In the genomic region with DNA sequence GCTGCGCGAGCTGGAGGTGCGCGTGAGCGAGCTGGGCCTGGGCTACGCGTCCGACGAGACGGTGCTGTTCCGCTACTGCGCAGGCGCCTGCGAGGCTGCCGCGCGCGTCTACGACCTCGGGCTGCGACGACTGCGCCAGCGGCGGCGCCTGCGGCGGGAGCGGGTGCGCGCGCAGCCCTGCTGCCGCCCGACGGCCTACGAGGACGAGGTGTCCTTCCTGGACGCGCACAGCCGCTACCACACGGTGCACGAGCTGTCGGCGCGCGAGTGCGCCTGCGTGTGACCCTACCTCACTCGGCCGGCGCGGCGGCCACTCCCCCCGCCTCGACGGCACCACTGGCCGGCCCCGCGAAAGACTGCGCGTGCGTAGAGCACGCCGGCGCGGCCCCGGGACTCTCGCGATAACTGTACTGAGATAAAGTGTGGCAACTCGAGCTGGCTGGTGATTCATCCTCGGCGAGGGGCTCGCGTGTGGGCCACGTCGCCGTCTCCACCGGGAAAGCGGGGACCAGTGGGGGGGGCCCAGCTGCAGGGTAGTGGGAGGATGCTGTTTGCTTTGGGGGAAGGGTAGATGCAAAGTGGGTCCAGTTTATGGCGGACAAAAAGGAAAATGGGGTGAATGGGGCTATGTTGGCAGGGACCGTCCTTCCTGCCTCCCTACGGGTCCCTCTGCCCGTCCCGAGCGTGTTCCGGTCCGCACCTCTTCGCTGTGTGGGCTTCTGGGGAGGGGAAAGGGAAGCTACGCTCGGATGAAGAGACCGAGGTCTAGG, we compare ENCODE assay signal across 1 cellular context.
TF ChIP-seq lines count a peak whose summit lies in the region.

No MANE protein-coding gene starts in this region.

TF ChIP-seq in K562, 482 proteins besides CTCF, POLR2A, EP300 and RAD21 (continued from another document and continues in another):
- TF ChIP-seq, protein P1, sequence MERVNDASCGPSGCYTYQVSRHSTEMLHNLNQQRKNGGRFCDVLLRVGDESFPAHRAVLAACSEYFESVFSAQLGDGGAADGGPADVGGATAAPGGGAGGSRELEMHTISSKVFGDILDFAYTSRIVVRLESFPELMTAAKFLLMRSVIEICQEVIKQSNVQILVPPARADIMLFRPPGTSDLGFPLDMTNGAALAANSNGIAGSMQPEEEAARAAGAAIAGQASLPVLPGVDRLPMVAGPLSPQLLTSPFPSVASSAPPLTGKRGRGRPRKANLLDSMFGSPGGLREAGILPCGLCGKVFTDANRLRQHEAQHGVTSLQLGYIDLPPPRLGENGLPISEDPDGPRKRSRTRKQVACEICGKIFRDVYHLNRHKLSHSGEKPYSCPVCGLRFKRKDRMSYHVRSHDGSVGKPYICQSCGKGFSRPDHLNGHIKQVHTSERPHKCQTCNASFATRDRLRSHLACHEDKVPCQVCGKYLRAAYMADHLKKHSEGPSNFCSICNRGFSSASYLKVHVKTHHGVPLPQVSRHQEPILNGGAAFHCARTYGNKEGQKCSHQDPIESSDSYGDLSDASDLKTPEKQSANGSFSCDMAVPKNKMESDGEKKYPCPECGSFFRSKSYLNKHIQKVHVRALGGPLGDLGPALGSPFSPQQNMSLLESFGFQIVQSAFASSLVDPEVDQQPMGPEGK (CRISPR knock-in tag; IDR thresholded peaks at IDR 0.05; ENCODE audit: borderline replicate concordance): 0 out of 2 replicates have a peak, but pooled peaks have one; percentile 56
- TF ChIP-seq ZNF274 (IDR thresholded peaks at IDR 0.05; ENCODE audit: borderline replicate concordance, low read depth, low read length): no peak
- TF ChIP-seq GATAD2B (IDR thresholded peaks at IDR 0.05; ENCODE audit: borderline replicate concordance): 0 out of 2 replicates have a peak, but pooled peaks have one; percentile 55
- TF ChIP-seq CEBPG (CRISPR knock-in tag; IDR thresholded peaks at IDR 0.05): peak; percentile 79
- peak; percentile 50 to 72; a peak in 3 of 4 replicates for TF ChIP-seq CEBPG (tag; conservative IDR thresholded peaks at IDR 0.05 in 1 of 2, IDR thresholded peaks at IDR 0.05 in 1 of 2)
- TF ChIP-seq HDAC2 (IDR thresholded peaks at IDR 0.05): peak; percentile 63
- TF ChIP-seq, protein P2, sequence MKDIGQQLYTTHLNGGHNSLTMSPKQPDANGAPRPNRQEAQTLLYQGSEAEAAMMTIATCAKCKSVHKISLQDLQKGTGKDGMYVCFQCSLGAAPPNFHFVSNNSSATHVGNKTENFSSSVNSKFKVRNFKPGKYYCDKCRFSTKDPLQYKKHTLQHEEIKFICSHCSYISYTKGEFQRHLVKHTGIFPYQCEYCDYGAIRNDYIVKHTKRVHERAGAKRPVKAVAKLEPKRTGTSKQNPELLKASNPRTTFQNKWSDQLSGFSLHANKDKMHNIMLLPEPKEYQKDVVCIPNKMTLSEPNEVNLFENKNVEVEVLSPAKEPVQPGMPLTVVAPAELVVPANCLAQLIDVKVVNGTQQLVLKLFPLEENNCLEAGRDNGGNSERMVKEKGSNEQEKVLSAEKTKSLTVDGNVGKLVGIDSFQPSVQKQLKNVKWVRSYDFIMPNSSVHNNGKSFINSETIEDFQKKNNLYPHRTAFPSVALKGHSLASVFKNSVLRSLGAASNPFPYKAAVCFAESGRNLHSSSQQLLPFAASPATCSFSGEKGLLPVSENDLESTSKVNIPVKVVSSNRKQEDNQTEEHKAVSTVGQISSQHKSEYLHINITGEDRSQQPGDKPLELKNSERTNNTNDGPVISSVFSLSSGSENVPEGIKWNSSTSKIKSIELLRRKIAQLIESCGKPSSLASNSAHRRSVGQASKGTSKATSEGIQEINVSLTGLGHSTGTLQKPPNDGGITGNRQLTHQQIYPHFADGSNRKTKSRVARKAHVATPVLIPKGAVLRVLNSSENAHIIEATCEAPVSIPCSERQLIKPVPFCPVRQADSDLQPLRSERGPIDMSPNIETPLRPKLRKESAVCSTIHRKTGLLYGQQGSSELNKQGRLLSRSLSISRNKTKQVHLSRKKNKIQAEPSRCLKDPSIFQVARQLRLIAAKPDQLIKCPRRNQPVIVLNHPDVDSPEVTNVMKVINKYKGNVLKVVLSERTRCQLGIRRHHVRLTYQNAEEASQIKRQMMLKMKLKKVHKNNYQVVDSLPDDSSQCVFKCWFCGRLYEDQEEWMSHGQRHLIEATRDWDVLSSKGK (CRISPR knock-in tag; IDR thresholded peaks at IDR 0.05): no peak
- 0 out of 2 replicates have a peak, but pooled peaks have one; percentile 62 for TF ChIP-seq ZNF830 (CRISPR knock-in tag; IDR thresholded peaks at IDR 0.05)
- peak; percentile 99 for TF ChIP-seq SUPT5H (IDR thresholded peaks at IDR 0.05)
- TF ChIP-seq, protein P3, sequence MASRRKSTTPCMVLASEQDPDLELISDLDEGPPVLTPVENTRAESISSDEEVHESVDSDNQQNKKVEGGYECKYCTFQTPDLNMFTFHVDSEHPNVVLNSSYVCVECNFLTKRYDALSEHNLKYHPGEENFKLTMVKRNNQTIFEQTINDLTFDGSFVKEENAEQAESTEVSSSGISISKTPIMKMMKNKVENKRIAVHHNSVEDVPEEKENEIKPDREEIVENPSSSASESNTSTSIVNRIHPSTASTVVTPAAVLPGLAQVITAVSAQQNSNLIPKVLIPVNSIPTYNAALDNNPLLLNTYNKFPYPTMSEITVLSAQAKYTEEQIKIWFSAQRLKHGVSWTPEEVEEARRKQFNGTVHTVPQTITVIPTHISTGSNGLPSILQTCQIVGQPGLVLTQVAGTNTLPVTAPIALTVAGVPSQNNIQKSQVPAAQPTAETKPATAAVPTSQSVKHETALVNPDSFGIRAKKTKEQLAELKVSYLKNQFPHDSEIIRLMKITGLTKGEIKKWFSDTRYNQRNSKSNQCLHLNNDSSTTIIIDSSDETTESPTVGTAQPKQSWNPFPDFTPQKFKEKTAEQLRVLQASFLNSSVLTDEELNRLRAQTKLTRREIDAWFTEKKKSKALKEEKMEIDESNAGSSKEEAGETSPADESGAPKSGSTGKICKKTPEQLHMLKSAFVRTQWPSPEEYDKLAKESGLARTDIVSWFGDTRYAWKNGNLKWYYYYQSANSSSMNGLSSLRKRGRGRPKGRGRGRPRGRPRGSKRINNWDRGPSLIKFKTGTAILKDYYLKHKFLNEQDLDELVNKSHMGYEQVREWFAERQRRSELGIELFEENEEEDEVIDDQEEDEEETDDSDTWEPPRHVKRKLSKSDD (conservative IDR thresholded peaks at IDR 0.05; ENCODE audit: low read length): 0 out of 2 replicates have a peak, but pooled peaks have one; percentile 90
- peak; percentile 56; the same call in 1 of the 2 replicates for TF ChIP-seq ZNF143 (CRISPR knock-in tag; IDR thresholded peaks at IDR 0.05)
- TF ChIP-seq SAP30 (IDR thresholded peaks at IDR 0.05; ENCODE audit: borderline replicate concordance, insufficient read depth, low read depth, low read length, poor library complexity, severe bottlenecking): peak; percentile 56
- no peak for TF ChIP-seq ADNP (tag; IDR thresholded peaks at IDR 0.05)
- TF ChIP-seq NONO (IDR thresholded peaks at IDR 0.05; ENCODE audit: low read depth in 2 of 2, low read length in 1 of 2): peak; percentile 87 to 92
- TF ChIP-seq JUND (IDR thresholded peaks at IDR 0.05; ENCODE audit: borderline replicate concordance, low read depth, low read length): peak; percentile 98
- TF ChIP-seq JUND (tag; IDR thresholded peaks at IDR 0.05; ENCODE audit: borderline replicate concordance, low read depth, low read length): peak; percentile 93; the same call in 2 of the 3 replicates
- TF ChIP-seq, protein P4, sequence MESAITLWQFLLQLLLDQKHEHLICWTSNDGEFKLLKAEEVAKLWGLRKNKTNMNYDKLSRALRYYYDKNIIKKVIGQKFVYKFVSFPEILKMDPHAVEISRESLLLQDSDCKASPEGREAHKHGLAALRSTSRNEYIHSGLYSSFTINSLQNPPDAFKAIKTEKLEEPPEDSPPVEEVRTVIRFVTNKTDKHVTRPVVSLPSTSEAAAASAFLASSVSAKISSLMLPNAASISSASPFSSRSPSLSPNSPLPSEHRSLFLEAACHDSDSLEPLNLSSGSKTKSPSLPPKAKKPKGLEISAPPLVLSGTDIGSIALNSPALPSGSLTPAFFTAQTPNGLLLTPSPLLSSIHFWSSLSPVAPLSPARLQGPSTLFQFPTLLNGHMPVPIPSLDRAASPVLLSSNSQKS (CRISPR knock-in tag; IDR thresholded peaks at IDR 0.05): no peak
- TF ChIP-seq, protein P5, sequence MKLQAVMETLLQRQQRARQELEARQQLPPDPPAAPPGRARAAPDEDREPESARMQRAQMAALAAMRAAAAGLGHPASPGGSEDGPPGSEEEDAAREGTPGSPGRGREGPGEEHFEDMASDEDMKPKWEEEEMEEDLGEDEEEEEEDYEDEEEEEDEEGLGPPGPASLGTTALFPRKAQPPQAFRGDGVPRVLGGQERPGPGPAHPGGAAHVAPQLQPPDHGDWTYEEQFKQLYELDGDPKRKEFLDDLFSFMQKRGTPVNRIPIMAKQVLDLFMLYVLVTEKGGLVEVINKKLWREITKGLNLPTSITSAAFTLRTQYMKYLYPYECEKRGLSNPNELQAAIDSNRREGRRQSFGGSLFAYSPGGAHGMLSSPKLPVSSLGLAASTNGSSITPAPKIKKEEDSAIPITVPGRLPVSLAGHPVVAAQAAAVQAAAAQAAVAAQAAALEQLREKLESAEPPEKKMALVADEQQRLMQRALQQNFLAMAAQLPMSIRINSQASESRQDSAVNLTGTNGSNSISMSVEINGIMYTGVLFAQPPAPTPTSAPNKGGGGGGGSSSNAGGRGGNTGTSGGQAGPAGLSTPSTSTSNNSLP (IDR thresholded peaks at IDR 0.05; ENCODE audit: borderline replicate concordance, low read depth, low read length): no peak
- TF ChIP-seq RCOR1 (IDR thresholded peaks at IDR 0.05; ENCODE audit: borderline replicate concordance in 1 of 2, low read depth in 2 of 2, low read length in 2 of 2): peak; percentile 16 to 39; a peak in 2 of 4 replicates
- peak; percentile 56; the same call in 1 of the 2 replicates for TF ChIP-seq E2F3 (CRISPR knock-in tag; IDR thresholded peaks at IDR 0.05)
- TF ChIP-seq SMARCE1 (IDR thresholded peaks at IDR 0.05): peak; percentile 90
- TF ChIP-seq MEIS2 (IDR thresholded peaks at IDR 0.05; ENCODE audit: partially characterized antibody): peak; percentile 94
- TF ChIP-seq, protein P6, sequence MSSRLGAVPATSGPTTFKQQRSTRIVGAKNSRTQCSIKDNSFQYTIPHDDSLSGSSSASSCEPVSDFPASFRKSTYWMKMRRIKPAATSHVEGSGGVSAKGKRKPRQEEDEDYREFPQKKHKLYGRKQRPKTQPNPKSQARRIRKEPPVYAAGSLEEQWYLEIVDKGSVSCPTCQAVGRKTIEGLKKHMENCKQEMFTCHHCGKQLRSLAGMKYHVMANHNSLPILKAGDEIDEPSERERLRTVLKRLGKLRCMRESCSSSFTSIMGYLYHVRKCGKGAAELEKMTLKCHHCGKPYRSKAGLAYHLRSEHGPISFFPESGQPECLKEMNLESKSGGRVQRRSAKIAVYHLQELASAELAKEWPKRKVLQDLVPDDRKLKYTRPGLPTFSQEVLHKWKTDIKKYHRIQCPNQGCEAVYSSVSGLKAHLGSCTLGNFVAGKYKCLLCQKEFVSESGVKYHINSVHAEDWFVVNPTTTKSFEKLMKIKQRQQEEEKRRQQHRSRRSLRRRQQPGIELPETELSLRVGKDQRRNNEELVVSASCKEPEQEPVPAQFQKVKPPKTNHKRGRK (tag; IDR thresholded peaks at IDR 0.05): no peak
- no peak for TF ChIP-seq HDAC8 (tag; IDR thresholded peaks at IDR 0.05)
- TF ChIP-seq ZNF3 (CRISPR knock-in tag; IDR thresholded peaks at IDR 0.05): no peak
- no peak for TF ChIP-seq CBFB (CRISPR knock-in tag; IDR thresholded peaks at IDR 0.05)
- no peak; the same call in 1 of the 2 replicates for TF ChIP-seq C11orf30 (IDR thresholded peaks at IDR 0.05; ENCODE audit: low read depth)
- TF ChIP-seq, protein P7, sequence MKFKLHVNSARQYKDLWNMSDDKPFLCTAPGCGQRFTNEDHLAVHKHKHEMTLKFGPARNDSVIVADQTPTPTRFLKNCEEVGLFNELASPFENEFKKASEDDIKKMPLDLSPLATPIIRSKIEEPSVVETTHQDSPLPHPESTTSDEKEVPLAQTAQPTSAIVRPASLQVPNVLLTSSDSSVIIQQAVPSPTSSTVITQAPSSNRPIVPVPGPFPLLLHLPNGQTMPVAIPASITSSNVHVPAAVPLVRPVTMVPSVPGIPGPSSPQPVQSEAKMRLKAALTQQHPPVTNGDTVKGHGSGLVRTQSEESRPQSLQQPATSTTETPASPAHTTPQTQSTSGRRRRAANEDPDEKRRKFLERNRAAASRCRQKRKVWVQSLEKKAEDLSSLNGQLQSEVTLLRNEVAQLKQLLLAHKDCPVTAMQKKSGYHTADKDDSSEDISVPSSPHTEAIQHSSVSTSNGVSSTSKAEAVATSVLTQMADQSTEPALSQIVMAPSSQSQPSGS (CRISPR knock-in tag; IDR thresholded peaks at IDR 0.05): no peak
- TF ChIP-seq, protein P8, sequence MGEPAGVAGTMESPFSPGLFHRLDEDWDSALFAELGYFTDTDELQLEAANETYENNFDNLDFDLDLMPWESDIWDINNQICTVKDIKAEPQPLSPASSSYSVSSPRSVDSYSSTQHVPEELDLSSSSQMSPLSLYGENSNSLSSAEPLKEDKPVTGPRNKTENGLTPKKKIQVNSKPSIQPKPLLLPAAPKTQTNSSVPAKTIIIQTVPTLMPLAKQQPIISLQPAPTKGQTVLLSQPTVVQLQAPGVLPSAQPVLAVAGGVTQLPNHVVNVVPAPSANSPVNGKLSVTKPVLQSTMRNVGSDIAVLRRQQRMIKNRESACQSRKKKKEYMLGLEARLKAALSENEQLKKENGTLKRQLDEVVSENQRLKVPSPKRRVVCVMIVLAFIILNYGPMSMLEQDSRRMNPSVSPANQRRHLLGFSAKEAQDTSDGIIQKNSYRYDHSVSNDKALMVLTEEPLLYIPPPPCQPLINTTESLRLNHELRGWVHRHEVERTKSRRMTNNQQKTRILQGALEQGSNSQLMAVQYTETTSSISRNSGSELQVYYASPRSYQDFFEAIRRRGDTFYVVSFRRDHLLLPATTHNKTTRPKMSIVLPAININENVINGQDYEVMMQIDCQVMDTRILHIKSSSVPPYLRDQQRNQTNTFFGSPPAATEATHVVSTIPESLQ (CRISPR knock-in tag; IDR thresholded peaks at IDR 0.05): peak; percentile 86; the same call in 1 of the 2 replicates
